ENCODE assay signal across 11 cellular contexts in genomic region chr16:49652441-49653175, GRCh38.
A peak's percentile ranks its signal among the peaks of the same experiment; 100 is the strongest.
DNase-seq lines count a peak whose midpoint lies in the region; ATAC-seq, FAIRE-seq and TF ChIP-seq lines count a peak whose summit lies in the region.
"Had no signal": no experiment of that assay in that cellular context is flagged by ENCODE, and none has a peak within 500 bp of the region (broad histone marks: within the 10 kb centered on the region; RNA-seq: fewer than 3 reads in every experiment).

No MANE protein-coding gene starts in this region.

- H3K23me2 ChIP-seq in H1 (ENCODE audit: low read depth, low read length), result no peaks in the 10 kb centered on the region

- H3K4me3 ChIP-seq in H1 (ENCODE audit: extremely low read depth in 1 of 4, insufficient read depth in 2 of 4, low read depth in 3 of 4, low read length in 4 of 4), result no peak overlapping the region
- no peak overlapping the region for H3K4me3 ChIP-seq in mesendoderm (ENCODE audit: low read length)
- H3K4me3 ChIP-seq in thyroid gland (replicated peaks in 1 of 3), result no peak overlapping the region

- no peak for ATAC-seq in GM18517 (IDR thresholded peaks at IDR 0.05; ENCODE audit: unreplicated experiment)
- ATAC-seq: stimulated activated naive B cell treated with anti-CD40 and anti-IgM and Interleukin-4, amounts not matched to agents 10 μg/mL and 1 μg/mL and 100 μg/mL, for 72 hours had no signal

- TF ChIP-seq EP300 in H1 (IDR thresholded peaks at IDR 0.05; ENCODE audit: borderline replicate concordance in 1 of 2, low read depth in 2 of 2, low read length in 2 of 2), result no peak

- H3K4me2 ChIP-seq in H1 (ENCODE audit: insufficient read depth in 1 of 2, low read depth in 2 of 2, low read length in 2 of 2), result no peak overlapping the region
- no peak overlapping the region for H3K4me2 ChIP-seq in mesendoderm (ENCODE audit: low read length)

- H2AK5ac ChIP-seq in H1 (ENCODE audit: low read depth, low read length) (0 out of 2 replicates have a peak overlapping the region, but pooled peaks have one; percentile 39), mesendoderm (ENCODE audit: low read length) (no peak overlapping the region)

- FAIRE-seq in H1 (lab: Jason Lieb, UNC), result no peak

- H2BK5ac ChIP-seq in H1 (ENCODE audit: low read depth, low read length) (no peak overlapping the region), mesendoderm (ENCODE audit: low read length) (no peak overlapping the region)

- H3K9ac ChIP-seq in H1 (replicated peaks in 1 of 4; ENCODE audit: extremely low read depth in 1 of 4, low read depth in 3 of 4, low read length in 3 of 4), result no peak overlapping the region; a peak in 1 of 7 replicates
- no peak overlapping the region for H3K9ac ChIP-seq in mesendoderm (ENCODE audit: low read length)

- no peak overlapping the region for H4K91ac ChIP-seq in H1 (replicated peaks; ENCODE audit: insufficient read length, low read length)

- no peak overlapping the region; the same call in 1 of the 2 replicates for H3K18ac ChIP-seq in H1 (ENCODE audit: extremely low read depth, low read length)
- H3K18ac ChIP-seq in mesendoderm (ENCODE audit: low read length), result no peak overlapping the region

- H3K23ac ChIP-seq in H1 (ENCODE audit: insufficient read length) (no peak overlapping the region), mesendoderm (ENCODE audit: low read length) (no peak overlapping the region)

- no peak overlapping the region for H3K14ac ChIP-seq in H1 (ENCODE audit: insufficient read length)

- H4K5ac ChIP-seq in H1 (ENCODE audit: insufficient read length, low read depth, low read length) (no peak overlapping the region), mesendoderm (ENCODE audit: low read length) (no peak overlapping the region)

- H3K4me1 ChIP-seq in H1 (replicated peaks in 1 of 4; ENCODE audit: control insufficient read depth in 3 of 4, insufficient read depth in 4 of 4, low read length in 3 of 4) (peaks cover 0 to 6% (median 0%) of the 10 kb centered on the region in 4 experiments; a peak in 2 of 7 replicates), mesendoderm (ENCODE audit: control insufficient read depth, low read depth, low read length) (no peaks in the 10 kb centered on the region), thyroid gland (no peaks in the 10 kb centered on the region)

- intact Hi-C loops in thyroid gland (cut with DNase I), result no loop called here

- H2BK120ac ChIP-seq in H1 (replicated peaks; ENCODE audit: low read depth, low read length) (no peak overlapping the region), mesendoderm (ENCODE audit: low read depth, low read length) (no peak overlapping the region)

- H3K27ac ChIP-seq in H1 (ENCODE audit: low read depth, low read length), result no peak overlapping the region
- H3K27ac ChIP-seq in mesendoderm (ENCODE audit: low read depth, low read length), result no peak overlapping the region
- H3K27ac ChIP-seq in thyroid gland, result no peak overlapping the region

- H3K79me2 ChIP-seq in H1 (ENCODE audit: control insufficient read depth in 1 of 2, insufficient read depth in 2 of 2, low read length in 2 of 2) (peaks cover 0 to 3% of the 10 kb centered on the region in 2 experiments; a peak in 1 of 4 replicates), mesendoderm (ENCODE audit: control insufficient read depth, insufficient read depth, low read length) (no peaks in the 10 kb centered on the region)

- DNase-seq in NCI-H146 (lab: John Stamatoyannopoulos, UW) (peak; percentile 50), H1 (ENCODE audit: low read depth in 1 of 2, low spot score in 2 of 2) (no peak), mesendoderm (peak; percentile 22), thyroid gland (peak; percentile 11 to 27), G401 (ENCODE audit: low spot score) (no peak), GM13976 (ENCODE audit: low spot score) (no peak)
- DNase-seq: activated naive CD8-positive, alpha-beta T cell treated with anti-CD3 and anti-CD28 coated beads, Interleukin-2, amount 10 ng/mL, durations not matched to agents 7 days and 5 days; SHP77; stimulated activated CD4-positive, alpha-beta T cell treated with anti-CD3 and anti-CD28 coated beads, Interleukin-15, amount 100 ng/mL, for 24 hours; stimulated activated naive B cell treated with anti-CD40 and anti-IgM and Interleukin-4, amounts not matched to agents 10 μg/mL and 1 μg/mL and 100 μg/mL, for 72 hours had no signal

- TF ChIP-seq CTCF in H1 (IDR thresholded peaks at IDR 0.05; ENCODE audit: control extremely low read depth in 1 of 3, insufficient read depth in 1 of 3, low read depth in 1 of 3, low read length in 3 of 3) (no peak), thyroid gland (IDR thresholded peaks at IDR 0.05) (no peak), GM13976 (IDR thresholded peaks at IDR 0.05; ENCODE audit: borderline replicate concordance, control extremely low read depth, extremely low read depth, insufficient read depth, missing control alignments) (no peak)

- H3K79me1 ChIP-seq in H1 (ENCODE audit: low read depth, low read length), result 0 out of 2 replicates have a peak, but pooled peaks cover under 1% of the 10 kb centered on the region
- H3K79me1 ChIP-seq in mesendoderm (ENCODE audit: low read length), result no peaks in the 10 kb centered on the region

- 92% methylated on average over 23 of the region's 23 CpGs; no CpG with 5 or more reads in 1 of the 2 experiments for WGBS in H1 (ENCODE audit: extremely low coverage in 1 of 2, insufficient coverage in 1 of 2, insufficient read length in 1 of 2, insufficient replicate concordance in 2 of 2, low coverage in 1 of 2, low lambda C conversion rate in 2 of 2, missing lambda C conversion rate in 1 of 2), 2 experiments
- WGBS in mesendoderm (ENCODE audit: extremely low coverage, insufficient coverage, low lambda C conversion rate), result no CpG with 5 or more reads among the region's 23 CpGs
- WGBS in thyroid gland, 2 donors, result 54 to 55% methylated on average over 18 to 23 of the region's 23 CpGs

- no peaks in the 10 kb centered on the region for H3K27me3 ChIP-seq in H1 (replicated peaks in 1 of 4; ENCODE audit: control insufficient read depth in 3 of 4, extremely low read depth in 1 of 4, insufficient read depth in 3 of 4, low read length in 3 of 4)
- no peaks in the 10 kb centered on the region for H3K27me3 ChIP-seq in mesendoderm (ENCODE audit: insufficient read depth, low read length, poor library complexity)
- H3K27me3 ChIP-seq in thyroid gland, result no peaks in the 10 kb centered on the region

- H3K9me3 ChIP-seq in H1 (ENCODE audit: insufficient read depth in 2 of 2, low read depth in 1 of 2, low read length in 1 of 2) (peaks cover 4 to 14% of the 10 kb centered on the region in 2 experiments), thyroid gland (no peaks in the 10 kb centered on the region)

- no peak overlapping the region for H2BK12ac ChIP-seq in H1 (ENCODE audit: low read depth, low read length)

- H3K4ac ChIP-seq in H1 (replicated peaks; ENCODE audit: insufficient read length, low read depth, low read length), result no peak overlapping the region
- H3K4ac ChIP-seq in mesendoderm (ENCODE audit: low read depth, low read length), result no peak overlapping the region

- no peak for TF ChIP-seq RAD21 in H1 (IDR thresholded peaks at IDR 0.05 in 1 of 2, conservative IDR thresholded peaks at IDR 0.05 in 1 of 2; ENCODE audit: low read depth in 2 of 2, low read length in 2 of 2)

- in situ Hi-C loops in G401 (cut with HindIII; ENCODE audit: low sequenced_read_pairs), result no loop called here
- in situ Hi-C loops in GM13976 (cut with MboI; ENCODE audit: low sequenced_read_pairs, unreplicated experiment), result no loop called here

- no peaks in the 10 kb centered on the region for H4K20me1 ChIP-seq in H1 (replicated peaks in 1 of 2; ENCODE audit: control insufficient read depth in 1 of 2, insufficient read depth in 2 of 2, low read length in 2 of 2)

- POLR2A ChIA-PET in H1 (lab: Charles Lee; ENCODE audit: partially characterized antibody), result no interaction called here

- H4K8ac ChIP-seq in H1 (ENCODE audit: extremely low read depth, insufficient read depth, low read length), result no peak overlapping the region
- H4K8ac ChIP-seq in mesendoderm (ENCODE audit: low read depth, low read length), result no peak overlapping the region

- TF ChIP-seq POLR2A in H1 (IDR thresholded peaks at IDR 0.05; ENCODE audit: control extremely low read depth in 1 of 2, low read depth in 2 of 2, low read length in 2 of 2), result no peak
- no peak for TF ChIP-seq POLR2A in thyroid gland (IDR thresholded peaks at IDR 0.05)

- H2BK20ac ChIP-seq in H1 (ENCODE audit: low read length), result no peak overlapping the region

- H3K36me3 ChIP-seq in H1 (ENCODE audit: control insufficient read depth in 2 of 4, insufficient read depth in 4 of 4, low read length in 3 of 4) (peaks cover 2 to 4% (median 3%) of the 10 kb centered on the region in 4 experiments; a peak in 1 of 8 replicates), mesendoderm (ENCODE audit: control insufficient read depth, insufficient read depth, low read length) (no peaks in the 10 kb centered on the region), thyroid gland (no peaks in the 10 kb centered on the region)

- H3K56ac ChIP-seq in H1 (replicated peaks; ENCODE audit: insufficient read length, low read depth, low read length), result no peak overlapping the region
- H3K56ac ChIP-seq in mesendoderm (ENCODE audit: low read length), result no peak overlapping the region

- CTCF ChIA-PET in H1 (lab: Charles Lee; ENCODE audit: partially characterized antibody), result interaction anchor here (0.6 to 2.8 kb wide), 17 partner anchors 8 to 259 kb away, joined by 3 to 11 read pairs (median 3); no protein-coding TSS in a partner anchor

- H2BK15ac ChIP-seq in H1 (ENCODE audit: low read length) (no peak overlapping the region), mesendoderm (replicated peaks; ENCODE audit: low read depth) (no peak overlapping the region)

- no peak overlapping the region for H2AFZ ChIP-seq in H1 (ENCODE audit: low read length)

TF ChIP-seq in H1, 55 proteins besides CTCF, POLR2A, EP300 and RAD21 (continues in another document):
- TF ChIP-seq FOSL1 (IDR thresholded peaks at IDR 0.05; ENCODE audit: insufficient read depth, low read depth, low read length), result no peak
- TF ChIP-seq NANOG (IDR thresholded peaks at IDR 0.05; ENCODE audit: insufficient read depth, low read depth, low read length, poor library complexity, severe bottlenecking), result no peak
- TF ChIP-seq CTBP2 (IDR thresholded peaks at IDR 0.05; ENCODE audit: borderline replicate concordance, insufficient read depth, insufficient read length, low read length), result no peak
- TF ChIP-seq PHF8 (conservative IDR thresholded peaks at IDR 0.05; ENCODE audit: low read depth, low read length), result no peak
- TF ChIP-seq TEAD4 (IDR thresholded peaks at IDR 0.05; ENCODE audit: low read depth, low read length), result no peak
- TF ChIP-seq SUZ12 (IDR thresholded peaks at IDR 0.05; ENCODE audit: low read length), result no peak
- TF ChIP-seq MAX (IDR thresholded peaks at IDR 0.05), result no peak
- no peak for TF ChIP-seq RBBP5 (IDR thresholded peaks at IDR 0.05; ENCODE audit: borderline replicate concordance, low read depth, low read length)
- TF ChIP-seq HDAC6 (IDR thresholded peaks at IDR 0.05; ENCODE audit: low read depth, low read length), result no peak
- no peak for TF ChIP-seq CHD1 (IDR thresholded peaks at IDR 0.05; ENCODE audit: low read depth, low read length)

Comparison
In these comparisons a context has a peak if more than half of its experiments do, and no peak if none do; other contexts are left out.
1. DNase-seq: peak in NCI-H146 (single experiment), mesendoderm (single experiment) and thyroid gland (2 of 2); none in H1 (0 of 2), G401 (single experiment) and GM13976 (single experiment).